In genomic region chr3:113829576-113830354, GRCh38 we compare ENCODE assay signal across 14 cellular contexts. TPM values are rescaled to one million over a fixed set of nuclear protein-coding genes. Genes with fewer than 3 reads are reported as not detected.
DNase-seq lines count a peak whose midpoint lies in the region; ATAC-seq and TF ChIP-seq lines count a peak whose summit lies in the region.
"Had no signal": no experiment of that assay in that cellular context is flagged by ENCODE, and none has a peak within 500 bp of the region (broad histone marks: within the 10 kb centered on the region; RNA-seq: fewer than 3 reads in every experiment).

No MANE protein-coding gene starts in this region.

- H3K9me3 ChIP-seq in CD8-positive, alpha-beta T cell (ENCODE audit: low read length) = no peaks in the 10 kb centered on the region
- H3K9me3 ChIP-seq in Panc1 (ENCODE audit: control insufficient read depth, insufficient read depth, low read depth, low read length) = peaks cover 6% of the 10 kb centered on the region; the same call in 1 of the 2 replicates

- no peaks in the 10 kb centered on the region for H3K27me3 Mint-ChIP-seq in CD8-positive, alpha-beta T cell (ENCODE audit: low read depth)
- H3K27me3 Mint-ChIP-seq: activated CD4-positive, alpha-beta T cell treated with anti-CD3 and anti-CD28 coated beads, Interleukin-2, amount 10 ng/mL, durations not matched to agents 24 days and 14 days had no signal

- peaks cover 8% of the 10 kb centered on the region for H3K4me1 ChIP-seq in CD8-positive, alpha-beta T cell (ENCODE audit: insufficient read depth, low read length)
- H3K4me1 ChIP-seq in Panc1 (ENCODE audit: control insufficient read depth, insufficient read depth, low read length) = peaks cover 3% of the 10 kb centered on the region

- TF ChIP-seq CTCF in CD8-positive, alpha-beta T cell (IDR thresholded peaks at IDR 0.05) = no peak
- TF ChIP-seq CTCF in Panc1 (IDR thresholded peaks at IDR 0.05) (no peak), fibroblast of the aortic adventitia (IDR thresholded peaks at IDR 0.05; ENCODE audit: insufficient read depth, low read length) (no peak)

- no peaks in the 10 kb centered on the region for H3K36me3 ChIP-seq in CD8-positive, alpha-beta T cell (ENCODE audit: insufficient read depth, low read length)
- no peaks in the 10 kb centered on the region for H3K36me3 ChIP-seq in Panc1 (ENCODE audit: control insufficient read depth, insufficient read depth, low read length)

- intact Hi-C loops in CD8-positive, alpha-beta T cell (cut with DNase I, micrococcal nuclease) = loop anchor here in 1 of 2 experiments (10.0 kb wide), 1 partner anchor 1985 kb away; no protein-coding TSS in a partner anchor
- intact Hi-C loops in Panc1 (cut with micrococcal nuclease; ENCODE audit: unreplicated experiment) = no loop called here

- H3K36me3 Mint-ChIP-seq in CD8-positive, alpha-beta T cell = no peaks in the 10 kb centered on the region

- no peak overlapping the region for H3K4me3 Mint-ChIP-seq in CD8-positive, alpha-beta T cell
- H3K4me3 Mint-ChIP-seq: activated CD4-positive, alpha-beta T cell treated with anti-CD3 and anti-CD28 coated beads, Interleukin-2, amount 10 ng/mL, durations not matched to agents 24 days and 14 days had no signal

- peaks cover 8% of the 10 kb centered on the region for H3K4me1 Mint-ChIP-seq in CD8-positive, alpha-beta T cell (ENCODE audit: low read depth)

- no peak for ATAC-seq in CD8-positive, alpha-beta T cell
- ATAC-seq in GM21526 (IDR thresholded peaks at IDR 0.05; ENCODE audit: low FRiP score, unreplicated experiment) = peak; percentile 24
- ATAC-seq in Panc1 = peak; percentile 31; the same call in 1 of the 2 replicates
- ATAC-seq in HG03196 (IDR thresholded peaks at IDR 0.05; ENCODE audit: unreplicated experiment) = no peak
- ATAC-seq in HG03460 (IDR thresholded peaks at IDR 0.05; ENCODE audit: unreplicated experiment) = no peak
- ATAC-seq in HG02840 (IDR thresholded peaks at IDR 0.05; ENCODE audit: low FRiP score, unreplicated experiment) = no peak
- no peak for ATAC-seq in HG03139 (IDR thresholded peaks at IDR 0.05; ENCODE audit: unreplicated experiment)

- no peak overlapping the region for H3K4me3 ChIP-seq in CD8-positive, alpha-beta T cell (ENCODE audit: low read depth, low read length)
- no peak overlapping the region for H3K4me3 ChIP-seq in Panc1 (ENCODE audit: low read depth in 2 of 2, low read length in 2 of 2)
- no peak overlapping the region for H3K4me3 ChIP-seq in fibroblast of the aortic adventitia (ENCODE audit: low read depth, low read length)

- POLR2A ChIA-PET in CD8-positive, alpha-beta T cell (lab: Charles Lee) = no interaction called here
- POLR2A ChIA-PET in Panc1 (lab: Charles Lee) = no interaction called here

- no TSS peak for BruUV-seq in Panc1 (replicated peaks; lab: Mats Ljungman, UMichigan)

- no peak for DNase-seq in CD8-positive, alpha-beta T cell
- DNase-seq in Panc1 (ENCODE audit: low read depth, low spot score) = no peak
- peak; percentile 18 for DNase-seq in fibroblast of the aortic adventitia (ENCODE audit: low read depth)
- DNase-seq: activated CD4-positive, alpha-beta T cell treated with anti-CD3 and anti-CD28 coated beads, Interleukin-2, amount 10 ng/mL, durations not matched to agents 24 days and 14 days; activated T-cell treated with anti-CD3 and anti-CD28 coated beads, Interleukin-2, amount 50 U/mL, for 1 hour; NCI-H1694; NCI-H510A treated with DMSO at 0.1 percent for 48 hours; occipital lobe had no signal

- H3K27ac ChIP-seq in CD8-positive, alpha-beta T cell (ENCODE audit: low read depth, low read length) = no peak overlapping the region
- H3K27ac ChIP-seq in Panc1 (ENCODE audit: low read length) = no peak overlapping the region
- H3K27ac ChIP-seq: KMS-11 had no signal

- CTCF ChIA-PET in CD8-positive, alpha-beta T cell (lab: Charles Lee) = interaction anchor here (0.7 to 0.8 kb wide), 2 partner anchors 17 to 35 kb away, joined by 3 read pairs; no protein-coding TSS in a partner anchor
- CTCF ChIA-PET in Panc1 (lab: Charles Lee) = interaction anchor here (0.6 kb wide), 1 partner anchor 15 kb away, joined by 3 read pairs; no protein-coding TSS in a partner anchor

- no peaks in the 10 kb centered on the region for H3K27me3 ChIP-seq in CD8-positive, alpha-beta T cell (ENCODE audit: insufficient read depth, low read length)
- H3K27me3 ChIP-seq in Panc1 (ENCODE audit: control insufficient read depth, insufficient read depth, low read length) = no peaks in the 10 kb centered on the region

- in situ Hi-C loops in Panc1 (cut with HindIII; ENCODE audit: low pct_unique_long_range_greater_than_20kb, low sequenced_read_pairs) = no loop called here

- H3K9me3 Mint-ChIP-seq in CD8-positive, alpha-beta T cell = peaks cover 10% of the 10 kb centered on the region

- H3K27ac Mint-ChIP-seq in CD8-positive, alpha-beta T cell = peak overlapping the region; percentile 42
- H3K27ac Mint-ChIP-seq: activated CD4-positive, alpha-beta T cell treated with anti-CD3 and anti-CD28 coated beads, Interleukin-2, amount 10 ng/mL, durations not matched to agents 24 days and 14 days had no signal

RNA-seq across cellular contexts. Expression of gene GRAMD1C, which starts 8.8 kb away (rescaled TPM):
- under 1 TPM; 0.65 to 1.00 TPM for total RNA-seq in CD8-positive, alpha-beta T cell
- 3.9 TPM for total RNA-seq in Panc1 (2021; ENCODE audit: unreplicated experiment)
- polyA plus RNA-seq in Panc1 (2012; ENCODE audit: insufficient read length) = 4.2 TPM
- total RNA-seq in fibroblast of the aortic adventitia (ENCODE audit: low replicate concordance) = 9.2 and 12.1 TPM in 2 replicates
- total RNA-seq: activated CD4-positive, alpha-beta T cell treated with anti-CD3 and anti-CD28 coated beads, Interleukin-2, amount 10 ng/mL, durations not matched to agents 24 days and 14 days had no signal

Comparison
In these comparisons a context has a peak if more than half of its experiments do, and no peak if none do; other contexts are left out.
1. ATAC-seq: peak in GM21526 (single experiment) and Panc1 (single experiment); none in CD8-positive, alpha-beta T cell (single experiment), HG03196 (single experiment), HG03460 (single experiment), HG02840 (single experiment) and HG03139 (single experiment).